34 cellular contexts compared by ENCODE assay signal in the genomic region with DNA sequence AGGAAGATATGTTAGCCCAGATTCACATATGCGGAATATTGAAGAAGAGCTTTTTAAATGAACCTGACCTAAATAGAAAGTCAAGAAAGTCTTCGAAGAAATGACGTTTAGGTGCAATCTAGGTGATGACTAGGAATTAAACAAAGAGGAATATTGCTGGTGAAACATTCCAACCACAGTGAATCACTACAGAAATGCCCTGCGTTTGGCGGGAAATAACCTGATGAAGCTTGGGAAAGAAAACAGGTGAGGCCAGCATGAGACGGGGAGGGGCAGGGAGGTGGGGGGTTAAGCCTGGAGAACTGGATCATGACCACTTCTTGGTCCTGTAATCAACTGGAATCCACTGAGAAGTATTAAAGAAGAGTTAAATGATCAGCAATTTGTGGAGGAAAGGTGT.
"Had no signal": no experiment of that assay in that cellular context is flagged by ENCODE, and none has a peak within 500 bp of the region (broad histone marks: within the 10 kb centered on the region; RNA-seq: fewer than 3 reads in every experiment).

No MANE protein-coding gene starts in this region.

- H3K27ac ChIP-seq: ascending aorta, coronary artery, dorsolateral prefrontal cortex, esophagus squamous epithelium, gastroesophageal sphincter, heart right ventricle, WERI-Rb-1 had no signal

- H3K4me3 Mint-ChIP-seq: activated CD4-positive, alpha-beta memory T cell treated with anti-CD3 and anti-CD28 coated beads for 36 hours; activated CD4-positive, alpha-beta T cell treated with anti-CD3 and anti-CD28 coated beads for 36 hours; activated CD4-positive, alpha-beta T cell treated with anti-CD3 and anti-CD28 coated beads, Interleukin-2, amount 10 ng/mL, durations not matched to agents 24 days and 14 days; activated CD8-positive, alpha-beta memory T cell treated with anti-CD3 and anti-CD28 coated beads, Interleukin-2, amount 10 ng/mL, durations not matched to agents 7 days and 5 days; activated CD8-positive, alpha-beta T cell treated with anti-CD3 and anti-CD28 coated beads, Interleukin-2, amount 10 ng/mL, durations not matched to agents 7 days and 5 days; activated naive CD4-positive, alpha-beta T cell treated with anti-CD3 and anti-CD28 coated beads for 36 hours; activated naive CD4-positive, alpha-beta T cell treated with anti-CD3 and anti-CD28 coated beads, Interleukin-2, amount 50 U/mL, for 24 hours; activated naive CD8-positive, alpha-beta T cell treated with anti-CD3 and anti-CD28 coated beads for 36 hours; activated naive CD8-positive, alpha-beta T cell treated with anti-CD3 and anti-CD28 coated beads, Interleukin-2, amount 50 U/mL, for 24 hours; activated T-helper 1 cell treated with anti-CD3 and anti-CD28 coated beads, Interleukin-12 subunit alpha, Interleukin-12 subunit beta, Interleukin-2, Interleukin-4 antibody, amounts not matched to agents 30 ng/mL and 10 ng/mL and 1 ng/mL, durations not matched to agents 14 hours and 24 hours and 36 hours; brain; central memory CD8-positive, alpha-beta T cell; dendritic cell treated with granulocyte-macrophage colony-stimulating factor and Interleukin-4, amounts not matched to agents 40 ng/mL and 50 ng/mL, for 4 days; endodermal cell; T-helper 17 cell; T-helper 2 cell treated with Interferon-gamma antibody and Interleukin-4, amounts not matched to agents 5 μg/mL and 100 μg/mL, for 36 hours had no signal

- H3K36me3 ChIP-seq: ascending aorta, esophagus squamous epithelium, gastroesophageal sphincter, heart right ventricle, WERI-Rb-1 had no signal

- H3K4me3 ChIP-seq: ascending aorta, coronary artery, dorsolateral prefrontal cortex, esophagus squamous epithelium, gastroesophageal sphincter, heart right ventricle had no signal

- H3K4me1 ChIP-seq: ascending aorta, esophagus squamous epithelium, gastroesophageal sphincter, heart right ventricle had no signal

- H3K27me3 Mint-ChIP-seq: activated CD4-positive, alpha-beta memory T cell treated with anti-CD3 and anti-CD28 coated beads for 36 hours; activated CD4-positive, alpha-beta T cell treated with anti-CD3 and anti-CD28 coated beads for 36 hours; activated CD4-positive, alpha-beta T cell treated with anti-CD3 and anti-CD28 coated beads, Interleukin-2, amount 10 ng/mL, durations not matched to agents 24 days and 14 days; activated CD8-positive, alpha-beta memory T cell treated with anti-CD3 and anti-CD28 coated beads, Interleukin-2, amount 10 ng/mL, durations not matched to agents 7 days and 5 days; activated naive CD4-positive, alpha-beta T cell treated with anti-CD3 and anti-CD28 coated beads, Interleukin-2, amount 50 U/mL, for 24 hours; activated naive CD8-positive, alpha-beta T cell treated with anti-CD3 and anti-CD28 coated beads for 36 hours; activated naive CD8-positive, alpha-beta T cell treated with anti-CD3 and anti-CD28 coated beads, Interleukin-2, amount 50 U/mL, for 24 hours; brain; central memory CD8-positive, alpha-beta T cell; dendritic cell treated with granulocyte-macrophage colony-stimulating factor and Interleukin-4, amounts not matched to agents 40 ng/mL and 50 ng/mL, for 4 days; T-helper 17 cell had no signal

- H3K4me1 Mint-ChIP-seq: activated CD4-positive, alpha-beta T cell treated with anti-CD3 and anti-CD28 coated beads for 36 hours; activated CD4-positive, alpha-beta T cell treated with anti-CD3 and anti-CD28 coated beads, Interleukin-2, amount 10 ng/mL, durations not matched to agents 24 days and 14 days; activated CD8-positive, alpha-beta memory T cell treated with anti-CD3 and anti-CD28 coated beads, Interleukin-2, amount 10 ng/mL, durations not matched to agents 7 days and 5 days; activated naive CD4-positive, alpha-beta T cell treated with anti-CD3 and anti-CD28 coated beads, Interleukin-2, amount 50 U/mL, for 24 hours; activated naive CD8-positive, alpha-beta T cell treated with anti-CD3 and anti-CD28 coated beads for 36 hours; activated naive CD8-positive, alpha-beta T cell treated with anti-CD3 and anti-CD28 coated beads, Interleukin-2, amount 50 U/mL, for 24 hours; central memory CD8-positive, alpha-beta T cell; T-helper 17 cell had no signal

- H3K27ac Mint-ChIP-seq: activated CD4-positive, alpha-beta memory T cell treated with anti-CD3 and anti-CD28 coated beads for 36 hours; activated CD4-positive, alpha-beta T cell treated with anti-CD3 and anti-CD28 coated beads for 36 hours; activated CD4-positive, alpha-beta T cell treated with anti-CD3 and anti-CD28 coated beads, Interleukin-2, amount 10 ng/mL, durations not matched to agents 24 days and 14 days; activated CD8-positive, alpha-beta memory T cell treated with anti-CD3 and anti-CD28 coated beads, Interleukin-2, amount 10 ng/mL, durations not matched to agents 7 days and 5 days; activated CD8-positive, alpha-beta T cell treated with anti-CD3 and anti-CD28 coated beads, Interleukin-2, amount 10 ng/mL, durations not matched to agents 7 days and 5 days; activated naive CD4-positive, alpha-beta T cell treated with anti-CD3 and anti-CD28 coated beads for 36 hours; activated naive CD4-positive, alpha-beta T cell treated with anti-CD3 and anti-CD28 coated beads, Interleukin-2, amount 50 U/mL, for 24 hours; activated naive CD8-positive, alpha-beta T cell treated with anti-CD3 and anti-CD28 coated beads for 36 hours; activated naive CD8-positive, alpha-beta T cell treated with anti-CD3 and anti-CD28 coated beads, Interleukin-2, amount 50 U/mL, for 24 hours; activated T-helper 1 cell treated with anti-CD3 and anti-CD28 coated beads, Interleukin-12 subunit alpha, Interleukin-12 subunit beta, Interleukin-2, Interleukin-4 antibody, amounts not matched to agents 30 ng/mL and 10 ng/mL and 1 ng/mL, durations not matched to agents 14 hours and 24 hours and 36 hours; activated T-helper 2 cell treated with anti-CD3 and anti-CD28 coated beads, Interferon-gamma antibody, Interleukin-2, Interleukin-4, amounts not matched to agents 10 μg/mL and 5 μg/mL and 100 μg/mL, durations not matched to agents 14 hours and 24 hours and 36 hours; brain; dendritic cell treated with granulocyte-macrophage colony-stimulating factor and Interleukin-4, amounts not matched to agents 40 ng/mL and 50 ng/mL, for 4 days; endodermal cell; T-helper 17 cell; T-helper 2 cell treated with Interferon-gamma antibody and Interleukin-4, amounts not matched to agents 5 μg/mL and 100 μg/mL, for 36 hours had no signal

- H3K9me3 ChIP-seq: ascending aorta, esophagus squamous epithelium, gastroesophageal sphincter had no signal

- H3K27me3 ChIP-seq: ascending aorta, dorsolateral prefrontal cortex, esophagus squamous epithelium, gastroesophageal sphincter, heart right ventricle had no signal

- DNase-seq: activated CD4-positive, alpha-beta memory T cell treated with anti-CD3 and anti-CD28 coated beads for 36 hours; activated CD4-positive, alpha-beta T cell treated with anti-CD3 and anti-CD28 coated beads for 36 hours; activated CD4-positive, alpha-beta T cell treated with anti-CD3 and anti-CD28 coated beads, Interleukin-2, amount 10 ng/mL, durations not matched to agents 24 days and 14 days; activated CD4-positive, CD25-positive, alpha-beta regulatory T cell; activated CD4-positive, CD25-positive, alpha-beta regulatory T cell treated with anti-CD3 and anti-CD28 coated beads, Interleukin-2, amount 50 U/mL, for 72 hours; activated CD8-positive, alpha-beta memory T cell treated with anti-CD3 and anti-CD28 coated beads, Interleukin-2, amount 10 ng/mL, durations not matched to agents 7 days and 5 days; activated CD8-positive, alpha-beta memory T cell treated with anti-CD3 and anti-CD28 coated beads, Interleukin-2, amount 50 U/mL, for 4 hours; activated CD8-positive, alpha-beta T cell treated with anti-CD3 and anti-CD28 coated beads, Interleukin-2, amount 10 ng/mL, durations not matched to agents 7 days and 5 days; activated effector memory CD4-positive, alpha-beta T cell treated with anti-CD3 and anti-CD28 coated beads, Interleukin-2, amount 50 U/mL, for 16 hours; activated naive CD4-positive, alpha-beta T cell treated with anti-CD3 and anti-CD28 coated beads for 36 hours; activated naive CD8-positive, alpha-beta T cell treated with anti-CD3 and anti-CD28 coated beads for 36 hours; activated naive CD8-positive, alpha-beta T cell treated with anti-CD3 and anti-CD28 coated beads, Interleukin-2, amount 50 U/mL, for 24 hours; activated T-cell treated with anti-CD3 and anti-CD28 coated beads, Interleukin-2, amount 50 U/mL, for 1 hour; activated T-cell treated with anti-CD3 and anti-CD28 coated beads, Interleukin-2, amount 50 U/mL, for 48 hours; dorsolateral prefrontal cortex; effector memory CD4-positive, alpha-beta T cell; endodermal cell; esophagus squamous epithelium; foreskin melanocyte; heart right ventricle; T-helper 1 cell; T-helper 17 cell; T1000; WERI-Rb-1 had no signal

- H3K9me3 Mint-ChIP-seq: brain, endodermal cell had no signal

- H3K36me3 Mint-ChIP-seq: activated CD4-positive, alpha-beta memory T cell treated with anti-CD3 and anti-CD28 coated beads for 36 hours; activated CD8-positive, alpha-beta memory T cell treated with anti-CD3 and anti-CD28 coated beads, Interleukin-2, amount 10 ng/mL, durations not matched to agents 7 days and 5 days; activated naive CD4-positive, alpha-beta T cell treated with anti-CD3 and anti-CD28 coated beads, Interleukin-2, amount 50 U/mL, for 24 hours; activated naive CD8-positive, alpha-beta T cell treated with anti-CD3 and anti-CD28 coated beads for 36 hours; brain had no signal

- ATAC-seq: activated CD4-positive, alpha-beta T cell treated with anti-CD3 and anti-CD28 coated beads for 36 hours; activated CD8-positive, alpha-beta memory T cell treated with anti-CD3 and anti-CD28 coated beads, Interleukin-2, amount 10 ng/mL, durations not matched to agents 7 days and 5 days; activated CD8-positive, alpha-beta T cell treated with anti-CD3 and anti-CD28 coated beads, Interleukin-2, amount 10 ng/mL, durations not matched to agents 7 days and 5 days; activated naive CD8-positive, alpha-beta T cell treated with anti-CD3 and anti-CD28 coated beads, Interleukin-2, amount 50 U/mL, for 24 hours; gastroesophageal sphincter; heart right ventricle; T-helper 17 cell had no signal
